12 cellular contexts compared by ENCODE assay signal in the genomic region with DNA sequence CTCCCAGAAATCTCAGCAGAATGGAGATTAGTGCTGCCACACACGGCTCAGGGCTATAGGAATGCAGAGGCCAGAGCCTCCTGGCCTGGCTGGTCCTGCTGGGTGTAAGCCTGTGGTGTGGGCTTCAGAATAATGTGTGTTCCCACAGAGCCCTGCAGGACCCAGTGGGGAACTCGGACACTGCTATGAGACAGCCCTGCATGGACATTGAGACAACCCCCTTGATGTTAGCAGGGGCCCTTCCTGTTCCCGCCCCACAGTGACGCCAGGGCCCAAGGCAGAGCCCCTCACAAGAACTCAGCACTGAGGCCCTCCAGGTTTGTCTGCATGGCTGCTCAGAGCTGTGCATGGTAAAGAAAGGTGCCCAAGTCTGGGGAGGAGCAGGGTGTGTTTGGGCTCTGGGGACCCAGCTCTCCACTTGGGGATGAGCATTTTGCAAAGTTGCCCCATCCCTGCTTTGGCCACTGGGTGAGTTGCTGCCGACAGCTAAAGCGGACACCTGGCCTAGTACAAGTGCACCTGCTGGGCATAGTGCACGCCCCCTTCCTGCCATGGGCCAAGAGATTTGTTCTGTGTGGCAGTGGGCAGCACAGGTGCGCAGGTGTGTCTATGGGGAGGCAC. TPM values are rescaled to one million over a fixed set of nuclear protein-coding genes. Genes with fewer than 3 reads are reported as not detected.
A peak's percentile ranks its signal among the peaks of the same experiment; 100 is the strongest.
DNase-seq lines count a peak whose midpoint lies in the region; ATAC-seq, FAIRE-seq and TF ChIP-seq lines count a peak whose summit lies in the region.
"Had no signal": no experiment of that assay in that cellular context is flagged by ENCODE, and none has a peak within 500 bp of the region (broad histone marks: within the 10 kb centered on the region; RNA-seq: fewer than 3 reads in every experiment).

No MANE protein-coding gene starts in this region.

- TF ChIP-seq CTCF in right atrium auricular region (IDR thresholded peaks at IDR 0.05) (no peak), HepG2 (CRISPR knock-in tag; IDR thresholded peaks at IDR 0.05) (no peak), prostate gland (IDR thresholded peaks at IDR 0.05) (no peak)

- BruUV-seq in HepG2 (replicated peaks; lab: Mats Ljungman, UMichigan): no TSS peak

- H3K4me1 Mint-ChIP-seq in T-helper 1 cell treated with Interleukin-12 subunit alpha and Interleukin-12 subunit beta and Interleukin-4 antibody, amounts not matched to agents 30 μg/mL and 1 μg/mL, for 36 hours (ENCODE audit: low read depth): no peaks in the 10 kb centered on the region

- peaks cover 9% of the 10 kb centered on the region for H3K79me2 ChIP-seq in HepG2 (ENCODE audit: insufficient read depth, low read length)

- CTCF ChIA-PET in HepG2 (lab: Yijun Ruan, JAX; ENCODE audit: low intra/inter-chr PET ratio, low total read pairs): no interaction called here

- H3K27ac Mint-ChIP-seq in T-helper 1 cell treated with Interleukin-12 subunit alpha and Interleukin-12 subunit beta and Interleukin-4 antibody, amounts not matched to agents 30 μg/mL and 1 μg/mL, for 36 hours: no peak overlapping the region

- no peak for ATAC-seq in Right ventricle myocardium inferior
- ATAC-seq in HepG2: no peak
- ATAC-seq in aorta (ENCODE audit: low FRiP score): no peak
- ATAC-seq: gastroesophageal sphincter had no signal

- H3K36me3 Mint-ChIP-seq in T-helper 1 cell treated with Interleukin-12 subunit alpha and Interleukin-12 subunit beta and Interleukin-4 antibody, amounts not matched to agents 30 μg/mL and 1 μg/mL, for 36 hours (ENCODE audit: low read depth): no peaks in the 10 kb centered on the region

- no peak for TF ChIP-seq POLR2A in HepG2 (IDR thresholded peaks at IDR 0.05; ENCODE audit: insufficient read depth in 1 of 2, low read depth in 2 of 2, low read length in 2 of 2)
- no peak for TF ChIP-seq POLR2A in erythroblast (IDR thresholded peaks at IDR 0.05; ENCODE audit: low read length)
- TF ChIP-seq POLR2A in prostate gland (IDR thresholded peaks at IDR 0.05): no peak

- H3K36me3 ChIP-seq in right atrium auricular region: no peaks in the 10 kb centered on the region
- H3K36me3 ChIP-seq in HepG2 (replicated peaks in 1 of 2; ENCODE audit: control insufficient read depth in 1 of 2, insufficient read depth in 2 of 2, low read length in 2 of 2): 0 out of 5 replicates have a peak, but pooled peaks cover 0 to 1% of the 10 kb centered on the region in 2 experiments
- no peaks in the 10 kb centered on the region for H3K36me3 ChIP-seq in aorta (ENCODE audit: control insufficient read depth in 1 of 2, insufficient read depth in 2 of 2, low read length in 1 of 2)
- peaks cover 0 to under 1% of the 10 kb centered on the region in 2 donors for H3K36me3 ChIP-seq in prostate gland
- H3K36me3 ChIP-seq: colonic mucosa had no signal

- no peaks in the 10 kb centered on the region for H3K27me3 Mint-ChIP-seq in T-helper 1 cell treated with Interleukin-12 subunit alpha and Interleukin-12 subunit beta and Interleukin-4 antibody, amounts not matched to agents 30 μg/mL and 1 μg/mL, for 36 hours (ENCODE audit: low read depth)

- H3K4me2 ChIP-seq in HepG2 (ENCODE audit: low read depth, low read length): peak overlapping the region; percentile 29; the same call in 1 of the 2 replicates

- in situ Hi-C loops in HepG2 (cut with HindIII; ENCODE audit: extremely low pct_ligation_motif_present, low pct_unique_long_range_greater_than_20kb): no loop called here

- WGBS in HepG2 (ENCODE audit: low lambda C conversion rate): 0% methylated on average over 2 of the region's 8 CpGs
- WGBS in aorta, 2 donors: 84 to 86% methylated on average over 8 of the region's 8 CpGs
- 82% methylated on average over 8 of the region's 8 CpGs for WGBS in prostate gland

- H3K4me3 ChIP-seq in right atrium auricular region (no peak overlapping the region), HepG2 (replicated peaks in 1 of 3; ENCODE audit: insufficient read depth in 1 of 3, low read depth in 2 of 3, low read length in 3 of 3) (no peak overlapping the region; a peak in 1 of 6 replicates), aorta (ENCODE audit: low read length in 2 of 2) (no peak overlapping the region), prostate gland (no peak overlapping the region)

- H2AFZ ChIP-seq in HepG2 (ENCODE audit: low read length): no peak overlapping the region

- no peak overlapping the region for H3K27ac ChIP-seq in right atrium auricular region
- H3K27ac ChIP-seq in HepG2 (ENCODE audit: extremely low read length, insufficient read depth, low read length): no peak overlapping the region
- no peak overlapping the region for H3K27ac ChIP-seq in aorta (ENCODE audit: low read depth in 1 of 2, low read length in 2 of 2)
- no peak overlapping the region for H3K27ac ChIP-seq in prostate gland

- peaks cover 0 to 62% of the 10 kb centered on the region in 2 donors for H3K4me1 ChIP-seq in right atrium auricular region
- peaks cover 31% of the 10 kb centered on the region for H3K4me1 ChIP-seq in HepG2 (ENCODE audit: insufficient read depth, low read length)
- H3K4me1 ChIP-seq in aorta (ENCODE audit: control insufficient read depth in 1 of 2, insufficient read depth in 2 of 2, low read length in 2 of 2): no peaks in the 10 kb centered on the region
- H3K4me1 ChIP-seq in prostate gland (replicated peaks): peaks cover 22% of the 10 kb centered on the region

- H3K9me3 Mint-ChIP-seq in T-helper 1 cell treated with Interleukin-12 subunit alpha and Interleukin-12 subunit beta and Interleukin-4 antibody, amounts not matched to agents 30 μg/mL and 1 μg/mL, for 36 hours: no peaks in the 10 kb centered on the region

- DNase-seq in Right ventricle myocardium inferior (ENCODE audit: missing footprints): peak; percentile 48
- no peak for DNase-seq in right atrium auricular region (ENCODE audit: low spot score)
- no peak for DNase-seq in HepG2 (ENCODE audit: low spot score)
- DNase-seq in aorta: peak; percentile 30 to 59
- DNase-seq in erythroblast (lab: John Stamatoyannopoulos, UW): no peak
- no peak for DNase-seq in prostate gland (ENCODE audit: low spot score)
- no peak for DNase-seq in 8988T
- DNase-seq: colonic mucosa, NCI-H1048, testis had no signal

- POLR2A ChIA-PET in HepG2 (lab: Yijun Ruan, JAX): no interaction called here

- no peak for TF ChIP-seq RAD21 in HepG2 (CRISPR knock-in tag; IDR thresholded peaks at IDR 0.05)

- no peaks in the 10 kb centered on the region for H4K20me1 ChIP-seq in HepG2 (ENCODE audit: insufficient read depth, low read length)

- peak overlapping the region; percentile 14 for H3K4me3 Mint-ChIP-seq in T-helper 1 cell treated with Interleukin-12 subunit alpha and Interleukin-12 subunit beta and Interleukin-4 antibody, amounts not matched to agents 30 μg/mL and 1 μg/mL, for 36 hours

- intact Hi-C loops in Right ventricle myocardium inferior (cut with DNase I): loop anchor here (5.0 to 10.0 kb wide), 2 partner anchors 201 to 493 kb away; a partner anchor contains a TSS
- intact Hi-C loops in HepG2 (cut with micrococcal nuclease; ENCODE audit: unreplicated experiment): no loop called here
- intact Hi-C loops in aorta (cut with DNase I): loop anchor here (5.0 to 10.0 kb wide), 2 partner anchors 151 to 153 kb away; a partner anchor contains a TSS
- intact Hi-C loops in prostate gland (cut with DNase I): loop anchor here (10.0 kb wide), 3 partner anchors 151 to 671 kb away; a partner anchor contains a TSS

- no peak for TF ChIP-seq EP300 in HepG2 (IDR thresholded peaks at IDR 0.05; ENCODE audit: low read depth in 2 of 2, low read length in 2 of 2)
- TF ChIP-seq EP300 in HepG2 (CRISPR knock-in tag; IDR thresholded peaks at IDR 0.05; ENCODE audit: borderline replicate concordance): no peak

- H3K9ac ChIP-seq in HepG2 (ENCODE audit: insufficient read depth, low read depth, low read length): no peak overlapping the region

- H3K9me3 ChIP-seq in right atrium auricular region: no peaks in the 10 kb centered on the region
- H3K9me3 ChIP-seq in HepG2 (ENCODE audit: low read length): no peaks in the 10 kb centered on the region
- H3K9me3 ChIP-seq in aorta (ENCODE audit: control insufficient read depth, low read length): no peaks in the 10 kb centered on the region
- no peaks in the 10 kb centered on the region for H3K9me3 ChIP-seq in prostate gland
- H3K9me3 ChIP-seq: colonic mucosa, gastroesophageal sphincter, testis had no signal

- H3K27me3 ChIP-seq in right atrium auricular region (no peaks in the 10 kb centered on the region), HepG2 (ENCODE audit: control insufficient read depth in 1 of 2, insufficient read depth in 2 of 2, low read length in 2 of 2) (peaks cover 17 to 43% of the 10 kb centered on the region in 2 experiments; a peak in 3 of 5 replicates), aorta (ENCODE audit: control insufficient read depth in 1 of 2, insufficient read depth in 2 of 2, low read length in 1 of 2) (no peaks in the 10 kb centered on the region), prostate gland (replicated peaks; ENCODE audit: insufficient read depth) (no peaks in the 10 kb centered on the region)
- H3K27me3 ChIP-seq: colonic mucosa, gastroesophageal sphincter, testis had no signal

- FAIRE-seq in HepG2 (lab: Jason Lieb, UNC): no peak

RNA-seq across cellular contexts. Expression of a gene that starts 1.9 kb away (rescaled TPM):
- total RNA-seq in Right ventricle myocardium inferior: 36.0 TPM
- 10 to 100 TPM; 33.4 to 34.9 TPM for total RNA-seq in right atrium auricular region
- 19.6 and 31.3 TPM in 2 replicates for total RNA-seq in HepG2 (2016; rRNA removed; fragmentation: Illumina TruSeq; extraction: Trizol)
- total RNA-seq in HepG2 (2016; cell fraction: cytosol; rRNA removed; fragmentation: Illumina TruSeq; extraction: Trizol; ENCODE audit: low read depth): 36.9 and 47.9 TPM in 2 replicates
- 17.4 and 29.0 TPM in 2 replicates for total RNA-seq in HepG2 (2016; cell fraction: insoluble cytoplasmic fraction; rRNA removed; fragmentation: Illumina TruSeq; extraction: Trizol)
- 44.7 and 51.6 TPM in 2 replicates for total RNA-seq in HepG2 (2016; cell fraction: membrane; rRNA removed; fragmentation: Illumina TruSeq; extraction: Trizol)
- total RNA-seq in HepG2 (2016; cell fraction: nucleus; rRNA removed; fragmentation: Illumina TruSeq; extraction: Trizol): 17.8 and 19.3 TPM in 2 replicates
- 29.0 and 35.5 TPM in 2 replicates for polyA plus RNA-seq in HepG2 (2011; rRNA removed)
- 18.8 and 32.8 TPM in 2 replicates for polyA plus RNA-seq in HepG2 (2011; cell fraction: cytosol; rRNA removed)
- polyA plus RNA-seq in HepG2 (2011; cell fraction: nucleus; rRNA removed): 55.8 and 75.6 TPM in 2 replicates
- polyA plus RNA-seq in HepG2 (2012): 13.3 and 19.0 TPM in 2 replicates
- polyA plus RNA-seq in HepG2 (2016; cell fraction: cytosol; fragmentation: Illumina TruSeq; extraction: Trizol; ENCODE audit: low read depth): 75.4 and 78.8 TPM in 2 replicates
- polyA plus RNA-seq in HepG2 (2016; cell fraction: insoluble cytoplasmic fraction; fragmentation: Illumina TruSeq; extraction: Trizol; ENCODE audit: low read depth): 24.7 and 25.4 TPM in 2 replicates
- polyA plus RNA-seq in HepG2 (2016; cell fraction: membrane; fragmentation: Illumina TruSeq; extraction: Trizol; ENCODE audit: low read depth): 58.0 and 61.9 TPM in 2 replicates
- polyA plus RNA-seq in HepG2 (2016; cell fraction: nucleus; fragmentation: Illumina TruSeq; extraction: Trizol; ENCODE audit: insufficient read depth, low read depth): 40.4 and 42.9 TPM in 2 replicates
- polyA minus RNA-seq in HepG2 (2011; rRNA and poly(A)+ RNA removed; ENCODE audit: low replicate concordance): 56.0 and 71.8 TPM in 2 replicates
- 16.4 and 18.3 TPM in 2 replicates for polyA minus RNA-seq in HepG2 (2011; cell fraction: cytosol; rRNA and poly(A)+ RNA removed)
- 38.0 and 41.2 TPM in 2 replicates for polyA minus RNA-seq in HepG2 (2011; cell fraction: nucleus; rRNA and poly(A)+ RNA removed)
- total RNA-seq in aorta: 10 to 100 TPM; 45.7 to 75.4 TPM
- 10 to 100 TPM; 36.9 to 75.1 TPM for polyA plus RNA-seq in aorta
- total RNA-seq in prostate gland: 10 to 100 TPM; 63.4 to 81.1 TPM

RNA-seq across cellular contexts. Expression of a gene that starts 21.9 kb away (rescaled TPM):
- total RNA-seq in Right ventricle myocardium inferior (7.7 TPM), right atrium auricular region (1 to 10 TPM; 3.7 to 4.1 TPM), HepG2 (2016; rRNA removed; fragmentation: Illumina TruSeq; extraction: Trizol) (12.6 and 16.3 TPM in 2 replicates), aorta (10 to 100 TPM; 11.1 to 16.2 TPM), prostate gland (10 to 100 TPM; 21.1 to 24.2 TPM)
- total RNA-seq in HepG2 (2016; cell fraction: cytosol; rRNA removed; fragmentation: Illumina TruSeq; extraction: Trizol; ENCODE audit: low read depth): 0.71 TPM in 2 replicates
- total RNA-seq in HepG2 (2016; cell fraction: insoluble cytoplasmic fraction; rRNA removed; fragmentation: Illumina TruSeq; extraction: Trizol): 12.9 and 15.5 TPM in 2 replicates
- total RNA-seq in HepG2 (2016; cell fraction: membrane; rRNA removed; fragmentation: Illumina TruSeq; extraction: Trizol): 3.8 and 4.0 TPM in 2 replicates
- 10.8 and 13.7 TPM in 2 replicates for total RNA-seq in HepG2 (2016; cell fraction: nucleus; rRNA removed; fragmentation: Illumina TruSeq; extraction: Trizol)
- polyA plus RNA-seq in HepG2 (2011; rRNA removed) (3.3 and 3.9 TPM in 2 replicates), aorta (1 to 10 TPM; 3.8 to 9.2 TPM)
- polyA plus RNA-seq in HepG2 (2011; cell fraction: cytosol; rRNA removed): 1.8 and 1.9 TPM in 2 replicates
- polyA plus RNA-seq in HepG2 (2011; cell fraction: nucleus; rRNA removed): 4.8 and 5.1 TPM in 2 replicates
- 5.4 and 6.4 TPM in 2 replicates for polyA plus RNA-seq in HepG2 (2012)
- polyA plus RNA-seq in HepG2 (2016; cell fraction: cytosol; fragmentation: Illumina TruSeq; extraction: Trizol; ENCODE audit: low read depth): 0.45 and 0.70 TPM in 2 replicates
- polyA plus RNA-seq in HepG2 (2016; cell fraction: insoluble cytoplasmic fraction; fragmentation: Illumina TruSeq; extraction: Trizol; ENCODE audit: low read depth): 12.2 and 12.5 TPM in 2 replicates
- polyA plus RNA-seq in HepG2 (2016; cell fraction: membrane; fragmentation: Illumina TruSeq; extraction: Trizol; ENCODE audit: low read depth): 1.8 TPM in 2 replicates
- polyA plus RNA-seq in HepG2 (2016; cell fraction: nucleus; fragmentation: Illumina TruSeq; extraction: Trizol; ENCODE audit: insufficient read depth, low read depth): 26.7 and 27.4 TPM in 2 replicates
- polyA minus RNA-seq in HepG2 (2011; rRNA and poly(A)+ RNA removed; ENCODE audit: low replicate concordance): 1.8 and 2.1 TPM in 2 replicates
- polyA minus RNA-seq in HepG2 (2011; cell fraction: cytosol; rRNA and poly(A)+ RNA removed): 2.2 and 3.3 TPM in 2 replicates
- 5.8 and 6.0 TPM in 2 replicates for polyA minus RNA-seq in HepG2 (2011; cell fraction: nucleus; rRNA and poly(A)+ RNA removed)

RNA-seq across cellular contexts. Expression of a gene that starts 21.9 kb away (rescaled TPM):
- total RNA-seq in Right ventricle myocardium inferior: 2.0 TPM
- 1 to 10 TPM; 1.3 to 2.8 TPM for total RNA-seq in right atrium auricular region
- 0.60 and 0.93 TPM in 2 replicates for total RNA-seq in HepG2 (2016; rRNA removed; fragmentation: Illumina TruSeq; extraction: Trizol)
- 2.3 and 2.5 TPM in 2 replicates for total RNA-seq in HepG2 (2016; cell fraction: cytosol; rRNA removed; fragmentation: Illumina TruSeq; extraction: Trizol; ENCODE audit: low read depth)
- 0.68 and 1.1 TPM in 2 replicates for total RNA-seq in HepG2 (2016; cell fraction: insoluble cytoplasmic fraction; rRNA removed; fragmentation: Illumina TruSeq; extraction: Trizol)
- 1.6 and 1.9 TPM in 2 replicates for total RNA-seq in HepG2 (2016; cell fraction: membrane; rRNA removed; fragmentation: Illumina TruSeq; extraction: Trizol)
- total RNA-seq in HepG2 (2016; cell fraction: nucleus; rRNA removed; fragmentation: Illumina TruSeq; extraction: Trizol): 1.1 and 1.5 TPM in 2 replicates
- 1.2 and 1.5 TPM in 2 replicates for polyA plus RNA-seq in HepG2 (2011; rRNA removed)
- 0.81 and 3.7 TPM in 2 replicates for polyA plus RNA-seq in HepG2 (2011; cell fraction: cytosol; rRNA removed)
- 2.7 and 3.7 TPM in 2 replicates for polyA plus RNA-seq in HepG2 (2011; cell fraction: nucleus; rRNA removed)
- polyA plus RNA-seq in HepG2 (2012): 0.39 and 0.48 TPM in 2 replicates
- polyA plus RNA-seq in HepG2 (2016; cell fraction: cytosol; fragmentation: Illumina TruSeq; extraction: Trizol; ENCODE audit: low read depth): 1.0 and 1.4 TPM in 2 replicates
- 0.57 and 1.2 TPM in 2 replicates for polyA plus RNA-seq in HepG2 (2016; cell fraction: insoluble cytoplasmic fraction; fragmentation: Illumina TruSeq; extraction: Trizol; ENCODE audit: low read depth)
- 0.90 and 1.4 TPM in 2 replicates for polyA plus RNA-seq in HepG2 (2016; cell fraction: membrane; fragmentation: Illumina TruSeq; extraction: Trizol; ENCODE audit: low read depth)
- polyA plus RNA-seq in HepG2 (2016; cell fraction: nucleus; fragmentation: Illumina TruSeq; extraction: Trizol; ENCODE audit: insufficient read depth, low read depth): 0.88 and 2.2 TPM in 2 replicates
- 0.44 and 0.96 TPM in 2 replicates for polyA minus RNA-seq in HepG2 (2011; rRNA and poly(A)+ RNA removed; ENCODE audit: low replicate concordance)
- polyA minus RNA-seq in HepG2 (2011; cell fraction: cytosol; rRNA and poly(A)+ RNA removed): 1.2 and 1.3 TPM in 2 replicates
- 0.75 and 1.2 TPM in 2 replicates for polyA minus RNA-seq in HepG2 (2011; cell fraction: nucleus; rRNA and poly(A)+ RNA removed)
- 1 to 10 TPM; 3.2 to 6.6 TPM for total RNA-seq in aorta
- 1 to 10 TPM in 1 of 2 donors, not detected in 1; 7.0 TPM for polyA plus RNA-seq in aorta
- total RNA-seq in prostate gland: 10 to 100 TPM in 1 of 2 donors, 1 to 10 TPM in 1; 3.8 to 15.2 TPM

Comparison
In these comparisons a context has a peak if more than half of its experiments do, and no peak if none do; other contexts are left out.
1. DNase-seq: peak in Right ventricle myocardium inferior (single experiment) and aorta (2 of 2); none in right atrium auricular region (single experiment), HepG2 (single experiment), erythroblast (0 of 2), prostate gland (single experiment) and 8988T (single experiment).